ENCODE assay signal across 16 cellular contexts in genomic region chr14:42140831-42141279, GRCh38.
A peak's percentile ranks its signal among the peaks of the same experiment; 100 is the strongest.
DNase-seq lines count a peak whose midpoint lies in the region; ATAC-seq and TF ChIP-seq lines count a peak whose summit lies in the region.
"Had no signal": no experiment of that assay in that cellular context is flagged by ENCODE, and none has a peak within 500 bp of the region (broad histone marks: within the 10 kb centered on the region; RNA-seq: fewer than 3 reads in every experiment).

No MANE protein-coding gene starts in this region.

- WGBS in testis, 2 donors: 82 to 91% methylated on average over 1 of the region's 1 CpG

- H3K9me3 ChIP-seq in testis: no peaks in the 10 kb centered on the region
- H3K9me3 ChIP-seq: BLaER1 treated with 17β-estradiol and CSF1 and Interleukin-3, amounts not matched to agents 10 nM and 100 nM; SJSA1; vagina had no signal

- DNase-seq in ACHN (peak; percentile 7), H4 (ENCODE audit: low spot score) (peak; percentile 2), SW 1271 (lab: John Stamatoyannopoulos, UW) (peak; percentile 9 to 45), fibroblast of the aortic adventitia (ENCODE audit: low read depth) (peak; percentile 62), testis (no peak), head of caudate nucleus (no peak), mesenteric fat pad (ENCODE audit: low spot score) (no peak)
- DNase-seq: NCI-H82; stimulated activated CD4-positive, alpha-beta T cell treated with anti-CD3 and anti-CD28 coated beads, Interleukin-4, amount 100 ng/mL, for 4 hours; stimulated activated naive CD4-positive, alpha-beta T cell had no signal

- H3K27me3 ChIP-seq in testis: no peaks in the 10 kb centered on the region
- H3K27me3 ChIP-seq: BLaER1 treated with 17β-estradiol and CSF1 and Interleukin-3, amounts not matched to agents 10 nM and 100 nM; SJSA1; vagina had no signal

- H3K4me3 ChIP-seq in fibroblast of the aortic adventitia (ENCODE audit: low read depth, low read length) (no peak overlapping the region), testis (no peak overlapping the region)
- H3K4me3 ChIP-seq: BLaER1 treated with 17β-estradiol and CSF1 and Interleukin-3, amounts not matched to agents 10 nM and 100 nM; SJSA1; vagina had no signal

- in situ Hi-C loops in ACHN (cut with HindIII; ENCODE audit: low pct_ligation_motif_present, low pct_unique_long_range_greater_than_20kb, low sequenced_read_pairs): no loop called here

- TF ChIP-seq POLR2A in testis (IDR thresholded peaks at IDR 0.05): no peak

- no peaks in the 10 kb centered on the region for H3K36me3 ChIP-seq in testis (ENCODE audit: low read depth, missing control alignments)
- H3K36me3 ChIP-seq: BLaER1 treated with 17β-estradiol and CSF1 and Interleukin-3, amounts not matched to agents 10 nM and 100 nM; SJSA1; vagina had no signal

- no peak overlapping the region for H3K27ac ChIP-seq in testis
- H3K27ac ChIP-seq: BLaER1 treated with 17β-estradiol and CSF1 and Interleukin-3, amounts not matched to agents 10 nM and 100 nM; SJSA1; vagina; VCaP had no signal

- no peaks in the 10 kb centered on the region for H3K4me1 ChIP-seq in testis
- H3K4me1 ChIP-seq: SJSA1, vagina had no signal

- TF ChIP-seq CTCF in fibroblast of the aortic adventitia (IDR thresholded peaks at IDR 0.05; ENCODE audit: insufficient read depth, low read length): no peak
- TF ChIP-seq CTCF in testis (IDR thresholded peaks at IDR 0.05): no peak

- intact Hi-C loops in testis (cut with DNase I; ENCODE audit: low total_unique reads): no loop called here
- intact Hi-C loops in head of caudate nucleus (cut with DNase I): no loop called here

- no peak for ATAC-seq in GM21529 (IDR thresholded peaks at IDR 0.05; ENCODE audit: unreplicated experiment)
- ATAC-seq: HCT116 had no signal

Comparison
In these comparisons a context has a peak if more than half of its experiments do, and no peak if none do; other contexts are left out.
1. DNase-seq: peak in ACHN (single experiment), H4 (single experiment), SW 1271 (2 of 2) and fibroblast of the aortic adventitia (single experiment); none in testis (single experiment), head of caudate nucleus (0 of 42) and mesenteric fat pad (single experiment).